In the genomic region with DNA sequence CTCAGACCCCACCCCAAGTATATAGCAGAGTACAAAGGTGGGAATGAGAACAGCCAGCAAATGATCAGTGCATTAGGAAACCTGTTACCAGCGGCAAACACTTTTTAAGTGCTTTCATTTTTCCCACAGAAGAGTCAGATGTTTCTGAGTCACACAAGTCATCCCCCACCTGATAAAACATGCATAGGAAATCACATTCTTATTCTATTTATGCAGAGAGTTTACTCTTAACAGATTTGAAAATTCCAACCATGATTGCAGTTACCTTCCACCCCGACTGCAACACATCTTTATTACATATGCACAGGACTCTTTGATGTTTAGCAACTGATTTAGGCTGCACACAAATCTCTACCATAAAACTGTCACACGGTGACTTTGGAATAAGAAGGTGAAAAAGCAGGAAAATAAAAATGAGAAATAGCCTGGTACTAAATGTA, we compare ENCODE assay signal across 13 cellular contexts.
A peak's percentile ranks its signal among the peaks of the same experiment; 100 is the strongest.
DNase-seq lines count a peak whose midpoint lies in the region; ATAC-seq and TF ChIP-seq lines count a peak whose summit lies in the region.
"Had no signal": no experiment of that assay in that cellular context is flagged by ENCODE, and none has a peak within 500 bp of the region (broad histone marks: within the 10 kb centered on the region; RNA-seq: fewer than 3 reads in every experiment).

No MANE protein-coding gene starts in this region.

- H4K20me1 ChIP-seq in mammary epithelial cell (ENCODE audit: insufficient read depth, low read length) = no peaks in the 10 kb centered on the region

- H3K4me3 ChIP-seq in mammary epithelial cell (replicated peaks in 1 of 3; ENCODE audit: insufficient read depth in 1 of 3, low read depth in 2 of 3, low read length in 3 of 3) = no peak overlapping the region
- H3K4me3 ChIP-seq in vagina = no peak overlapping the region

- H3K9me3 ChIP-seq in mammary epithelial cell (replicated peaks; ENCODE audit: insufficient read depth, low read length) (no peaks in the 10 kb centered on the region), vagina (no peaks in the 10 kb centered on the region)

- H3K9ac ChIP-seq in mammary epithelial cell (ENCODE audit: insufficient read depth, low read length) = no peak overlapping the region

- intact Hi-C loops in mammary epithelial cell (cut with micrococcal nuclease) (no loop called here), left colon (cut with DNase I, micrococcal nuclease) (no loop called here), vagina (cut with DNase I) (no loop called here)

- H3K27me3 Mint-ChIP-seq in WTC11 (ENCODE audit: low read depth) = no peaks in the 10 kb centered on the region

- H3K4me1 ChIP-seq in mammary epithelial cell (ENCODE audit: insufficient read depth, low read length) (peaks cover 15% of the 10 kb centered on the region), vagina (peaks cover 42% of the 10 kb centered on the region)

- no peak overlapping the region for H3K4me3 Mint-ChIP-seq in WTC11
- H3K4me3 Mint-ChIP-seq: H9 had no signal

- POLR2A ChIA-PET in WTC11 (lab: Charles Lee) = no interaction called here

- peak; percentile 36 for ATAC-seq in left colon
- ATAC-seq in HG03565 (IDR thresholded peaks at IDR 0.05; ENCODE audit: unreplicated experiment) = no peak
- no peak for ATAC-seq in WTC11
- ATAC-seq: sciatic nerve had no signal

- DNase-seq in LHCN-M2 (ENCODE audit: low read depth) = peak; percentile 62
- peak; percentile 38 for DNase-seq in mammary epithelial cell
- no peak for DNase-seq in left colon
- DNase-seq in vagina (ENCODE audit: extremely low spot score in 2 of 2) = no peak
- DNase-seq in WTC11 (ENCODE audit: low spot score) = no peak
- no peak for DNase-seq in midbrain (lab: John Stamatoyannopoulos, UW)
- DNase-seq: activated effector memory CD4-positive, alpha-beta T cell treated with anti-CD3 and anti-CD28 coated beads, Interleukin-2, amount 50 U/mL, for 16 hours; H9; left cardiac atrium; NCI-H1048; NK-92 treated with Interleukin-12 subunit alpha and Interleukin-12 subunit beta, amount 100 ng/mL, for 24 hours had no signal

- no peaks in the 10 kb centered on the region for H3K27me3 ChIP-seq in mammary epithelial cell (ENCODE audit: insufficient read depth, low read length)
- H3K27me3 ChIP-seq in vagina = no peaks in the 10 kb centered on the region

- H3K27ac ChIP-seq in mammary epithelial cell (ENCODE audit: insufficient read depth, low read depth, low read length) = no peak overlapping the region
- peak overlapping the region; percentile 31 for H3K27ac ChIP-seq in vagina

- H3K4me2 ChIP-seq in mammary epithelial cell (ENCODE audit: insufficient read depth, low read depth, low read length) = no peak overlapping the region

- no peaks in the 10 kb centered on the region for H3K36me3 ChIP-seq in mammary epithelial cell (ENCODE audit: insufficient read depth, low read length)
- no peaks in the 10 kb centered on the region for H3K36me3 ChIP-seq in vagina

- peaks cover 4% of the 10 kb centered on the region; the same call in 1 of the 2 replicates for H3K9me3 Mint-ChIP-seq in WTC11
- H3K9me3 Mint-ChIP-seq: H9 had no signal

- H3K4me1 Mint-ChIP-seq in WTC11 = peaks cover 32% of the 10 kb centered on the region

- no peak overlapping the region for H3K27ac Mint-ChIP-seq in WTC11

- H3K36me3 Mint-ChIP-seq in WTC11 = no peaks in the 10 kb centered on the region

- in situ Hi-C loops in mammary epithelial cell (cut with MboI; ENCODE audit: low sequenced_read_pairs in 2 of 2) = loop anchor here in 1 of 2 donors (5.0 kb wide), 1 partner anchor 38 kb away; no protein-coding TSS in a partner anchor

- TF ChIP-seq CTCF in mammary epithelial cell (conservative IDR thresholded peaks at IDR 0.05 in 1 of 2, IDR thresholded peaks at IDR 0.05 in 1 of 2; ENCODE audit: extremely low read depth in 1 of 2, insufficient read depth in 1 of 2, low read depth in 1 of 2, low read length in 2 of 2) = no peak
- no peak for TF ChIP-seq CTCF in vagina (IDR thresholded peaks at IDR 0.05)
- no peak for TF ChIP-seq CTCF in WTC11 (IDR thresholded peaks at IDR 0.05)

- no peak for TF ChIP-seq POLR2A in vagina (IDR thresholded peaks at IDR 0.05)

- WGBS in mammary epithelial cell (ENCODE audit: low coverage, missing lambda C conversion rate) = 95% methylated on average over 3 of the region's 3 CpGs

- no peak overlapping the region for H2AFZ ChIP-seq in mammary epithelial cell (ENCODE audit: low read depth, low read length)

- no TSS peak for BruUV-seq in mammary epithelial cell (replicated peaks; lab: Mats Ljungman, UMichigan)

- CTCF ChIA-PET in mammary epithelial cell (lab: Charles Lee; ENCODE audit: low non-redundant PET) (no interaction called here), WTC11 (lab: Charles Lee) (interaction anchor here (0.6 to 1.2 kb wide), 2 partner anchors 36 to 300 kb away, joined by 3 to 7 read pairs; no protein-coding TSS in a partner anchor)

- dilution Hi-C loops in mammary epithelial cell (cut with HindIII; ENCODE audit: low sequenced_read_pairs) = no loop called here

- H3K79me2 ChIP-seq in mammary epithelial cell (ENCODE audit: insufficient read depth, low read length) = no peaks in the 10 kb centered on the region

TF ChIP-seq in WTC11, 78 proteins besides CTCF, POLR2A, EP300 and RAD21 (continues in another document):
- TF ChIP-seq ZNF317 (CRISPR knock-in tag; IDR thresholded peaks at IDR 0.05; ENCODE audit: borderline replicate concordance, low read depth) (no peak), TEAD1 (CRISPR knock-in tag; IDR thresholded peaks at IDR 0.05) (no peak), RELA (CRISPR knock-in tag; IDR thresholded peaks at IDR 0.05; ENCODE audit: borderline replicate concordance) (no peak), FOXJ3 (CRISPR knock-in tag; IDR thresholded peaks at IDR 0.05; ENCODE audit: borderline replicate concordance) (no peak), SMAD4 (CRISPR knock-in tag; IDR thresholded peaks at IDR 0.05) (no peak), NFYB (CRISPR knock-in tag; conservative IDR thresholded peaks at IDR 0.05; ENCODE audit: low read depth) (no peak), FOXK1 (CRISPR knock-in tag; IDR thresholded peaks at IDR 0.05) (no peak), GABPB1 (CRISPR knock-in tag; IDR thresholded peaks at IDR 0.05) (no peak), JUN (CRISPR knock-in tag; IDR thresholded peaks at IDR 0.05) (no peak)
- TF ChIP-seq, protein P1, sequence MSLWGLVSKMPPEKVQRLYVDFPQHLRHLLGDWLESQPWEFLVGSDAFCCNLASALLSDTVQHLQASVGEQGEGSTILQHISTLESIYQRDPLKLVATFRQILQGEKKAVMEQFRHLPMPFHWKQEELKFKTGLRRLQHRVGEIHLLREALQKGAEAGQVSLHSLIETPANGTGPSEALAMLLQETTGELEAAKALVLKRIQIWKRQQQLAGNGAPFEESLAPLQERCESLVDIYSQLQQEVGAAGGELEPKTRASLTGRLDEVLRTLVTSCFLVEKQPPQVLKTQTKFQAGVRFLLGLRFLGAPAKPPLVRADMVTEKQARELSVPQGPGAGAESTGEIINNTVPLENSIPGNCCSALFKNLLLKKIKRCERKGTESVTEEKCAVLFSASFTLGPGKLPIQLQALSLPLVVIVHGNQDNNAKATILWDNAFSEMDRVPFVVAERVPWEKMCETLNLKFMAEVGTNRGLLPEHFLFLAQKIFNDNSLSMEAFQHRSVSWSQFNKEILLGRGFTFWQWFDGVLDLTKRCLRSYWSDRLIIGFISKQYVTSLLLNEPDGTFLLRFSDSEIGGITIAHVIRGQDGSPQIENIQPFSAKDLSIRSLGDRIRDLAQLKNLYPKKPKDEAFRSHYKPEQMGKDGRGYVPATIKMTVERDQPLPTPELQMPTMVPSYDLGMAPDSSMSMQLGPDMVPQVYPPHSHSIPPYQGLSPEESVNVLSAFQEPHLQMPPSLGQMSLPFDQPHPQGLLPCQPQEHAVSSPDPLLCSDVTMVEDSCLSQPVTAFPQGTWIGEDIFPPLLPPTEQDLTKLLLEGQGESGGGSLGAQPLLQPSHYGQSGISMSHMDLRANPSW (CRISPR knock-in tag; conservative IDR thresholded peaks at IDR 0.05; ENCODE audit: low read depth) = no peak
- TF ChIP-seq, protein P2, sequence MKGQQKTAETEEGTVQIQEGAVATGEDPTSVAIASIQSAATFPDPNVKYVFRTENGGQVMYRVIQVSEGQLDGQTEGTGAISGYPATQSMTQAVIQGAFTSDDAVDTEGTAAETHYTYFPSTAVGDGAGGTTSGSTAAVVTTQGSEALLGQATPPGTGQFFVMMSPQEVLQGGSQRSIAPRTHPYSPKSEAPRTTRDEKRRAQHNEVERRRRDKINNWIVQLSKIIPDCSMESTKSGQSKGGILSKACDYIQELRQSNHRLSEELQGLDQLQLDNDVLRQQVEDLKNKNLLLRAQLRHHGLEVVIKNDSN (CRISPR knock-in tag; IDR thresholded peaks at IDR 0.05) = no peak
- TF ChIP-seq, protein P3, sequence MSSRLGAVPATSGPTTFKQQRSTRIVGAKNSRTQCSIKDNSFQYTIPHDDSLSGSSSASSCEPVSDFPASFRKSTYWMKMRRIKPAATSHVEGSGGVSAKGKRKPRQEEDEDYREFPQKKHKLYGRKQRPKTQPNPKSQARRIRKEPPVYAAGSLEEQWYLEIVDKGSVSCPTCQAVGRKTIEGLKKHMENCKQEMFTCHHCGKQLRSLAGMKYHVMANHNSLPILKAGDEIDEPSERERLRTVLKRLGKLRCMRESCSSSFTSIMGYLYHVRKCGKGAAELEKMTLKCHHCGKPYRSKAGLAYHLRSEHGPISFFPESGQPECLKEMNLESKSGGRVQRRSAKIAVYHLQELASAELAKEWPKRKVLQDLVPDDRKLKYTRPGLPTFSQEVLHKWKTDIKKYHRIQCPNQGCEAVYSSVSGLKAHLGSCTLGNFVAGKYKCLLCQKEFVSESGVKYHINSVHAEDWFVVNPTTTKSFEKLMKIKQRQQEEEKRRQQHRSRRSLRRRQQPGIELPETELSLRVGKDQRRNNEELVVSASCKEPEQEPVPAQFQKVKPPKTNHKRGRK (CRISPR knock-in tag; IDR thresholded peaks at IDR 0.05; ENCODE audit: borderline replicate concordance) = no peak

Comparison
In these comparisons a context has a peak if more than half of its experiments do, and no peak if none do; other contexts are left out.
1. DNase-seq: peak in LHCN-M2 (single experiment) and mammary epithelial cell (single experiment); none in left colon (0 of 2), vagina (0 of 2), WTC11 (single experiment) and midbrain (single experiment).